In genomic region chr17:7841622-7842379, GRCh38 we compare ENCODE assay signal across 1 cellular context.
TF ChIP-seq lines count a peak whose summit lies in the region.

No MANE protein-coding gene starts in this region.

TF ChIP-seq in H1, 55 proteins besides CTCF, POLR2A, EP300 and RAD21:
- TF ChIP-seq HDAC2 (IDR thresholded peaks at IDR 0.05; ENCODE audit: borderline replicate concordance in 1 of 2, low read depth in 2 of 2, low read length in 2 of 2) (0 out of 4 replicates have a peak, but pooled peaks of 1 of the 2 experiments have one; percentile 71), TAF1 (IDR thresholded peaks at IDR 0.05; ENCODE audit: low read depth, low read length) (no peak), NANOG (IDR thresholded peaks at IDR 0.05; ENCODE audit: insufficient read depth, low read depth, low read length, poor library complexity, severe bottlenecking) (no peak), KDM4A (IDR thresholded peaks at IDR 0.05; ENCODE audit: low read depth, low read length, severe bottlenecking) (peak; percentile 65), PHF8 (conservative IDR thresholded peaks at IDR 0.05; ENCODE audit: low read depth, low read length) (peak; percentile 47), CEBPB (IDR thresholded peaks at IDR 0.05; ENCODE audit: low read depth, low read length) (no peak), SAP30 (IDR thresholded peaks at IDR 0.05; ENCODE audit: insufficient read depth, insufficient replicate concordance, low read length) (peak; percentile 11), SP1 (IDR thresholded peaks at IDR 0.05; ENCODE audit: low read depth, low read length) (peak; percentile 69; the same call in 1 of the 2 replicates), EZH2 (IDR thresholded peaks at IDR 0.05; ENCODE audit: low read depth, low read length, severe bottlenecking) (peak; percentile 13), USF2 (IDR thresholded peaks at IDR 0.05; ENCODE audit: low read length) (0 out of 2 replicates have a peak, but pooled peaks have one; percentile 22), SIN3A (conservative IDR thresholded peaks at IDR 0.05 in 1 of 2, IDR thresholded peaks at IDR 0.05 in 1 of 2; ENCODE audit: low read depth in 1 of 2, low read length in 2 of 2) (peak; percentile 31 to 35; a peak in 2 of 4 replicates), EGR1 (IDR thresholded peaks at IDR 0.05; ENCODE audit: borderline replicate concordance, low read depth, low read length) (peak; percentile 76; the same call in 1 of the 2 replicates)
